8 cellular contexts compared by ENCODE assay signal in genomic region chr1:46303038-46303871, GRCh38. TPM values are rescaled to one million over a fixed set of nuclear protein-coding genes. Genes with fewer than 3 reads are reported as not detected.
DNase-seq lines count a peak whose midpoint lies in the region; ATAC-seq and TF ChIP-seq lines count a peak whose summit lies in the region.

Gene LRRC41 (minus strand): TSS chr1:46303616. CDS start chr1:46303322, 294 bp downstream.
Gene UQCRH (plus strand): TSS chr1:46303698. CDS start chr1:46303767, 69 bp downstream.

- peaks cover 32% of the 10 kb centered on the region for H3K36me3 ChIP-seq in RWPE2 (ENCODE audit: low read depth)

- ATAC-seq in RWPE2 (ENCODE audit: low read depth) = peak; percentile 73
- peak; percentile 86 to 88 for ATAC-seq in naive thymus-derived CD8-positive, alpha-beta T cell

- H3K27ac ChIP-seq in RWPE2 (ENCODE audit: poor library complexity, severe bottlenecking) = peak within 1 kb of the TSS; percentile 80

- peaks cover 42% of the 10 kb centered on the region for H3K36me3 Mint-ChIP-seq in activated T-helper 2 cell treated with anti-CD3 and anti-CD28 coated beads, Interferon-gamma antibody, Interleukin-2, Interleukin-4, amounts not matched to agents 10 μg/mL and 5 μg/mL and 100 μg/mL, durations not matched to agents 14 hours and 24 hours and 36 hours (ENCODE audit: low read depth)
- H3K36me3 Mint-ChIP-seq in naive thymus-derived CD8-positive, alpha-beta T cell = peaks cover 0 to 19% (median 2%) of the 10 kb centered on the region in 3 donors

- peaks cover 3% of the 10 kb centered on the region for H3K4me1 ChIP-seq in RWPE2 (ENCODE audit: insufficient read depth, poor library complexity, severe bottlenecking)

- POLR2A ChIA-PET in naive thymus-derived CD8-positive, alpha-beta T cell (lab: Charles Lee) = interaction anchor here (0.6 to 2.3 kb wide), 15 partner anchors 10 to 137 kb away, joined by 3 to 30 read pairs (median 4); partner anchors contain the start of genes NSUN4, POMGNT1 and RAD54L

- peak; percentile 98 for DNase-seq in ELF-1 (ENCODE audit: low read depth, low spot score)
- DNase-seq in H4 (ENCODE audit: low spot score) = peak; percentile 99
- peak; percentile 96 for DNase-seq in LoVo (ENCODE audit: low spot score)
- peak; percentile 93 for DNase-seq in RWPE2 (ENCODE audit: low spot score)
- DNase-seq in activated T-helper 2 cell treated with anti-CD3 and anti-CD28 coated beads, Interferon-gamma antibody, Interleukin-2, Interleukin-4, amounts not matched to agents 10 μg/mL and 5 μg/mL and 100 μg/mL, durations not matched to agents 14 hours and 24 hours and 36 hours (ENCODE audit: low spot score) = peak; percentile 92
- DNase-seq in fibroblast of mammary gland (ENCODE audit: low read depth) = peak; percentile 98
- DNase-seq in naive thymus-derived CD8-positive, alpha-beta T cell = peak; percentile 85 to 98 (median 92)
- peak; percentile 84 to 95 (median 90) for DNase-seq in stimulated activated naive CD4-positive, alpha-beta T cell (lab: John Stamatoyannopoulos, UW)

- H3K27ac Mint-ChIP-seq in activated T-helper 2 cell treated with anti-CD3 and anti-CD28 coated beads, Interferon-gamma antibody, Interleukin-2, Interleukin-4, amounts not matched to agents 10 μg/mL and 5 μg/mL and 100 μg/mL, durations not matched to agents 14 hours and 24 hours and 36 hours = peak within 1 kb of the TSS; percentile 97
- H3K27ac Mint-ChIP-seq in naive thymus-derived CD8-positive, alpha-beta T cell = peak within 1 kb of the TSS; percentile 96 to 99 (median 98)

- H3K27me3 ChIP-seq in RWPE2 (ENCODE audit: insufficient read depth, poor library complexity, severe bottlenecking) = no peaks in the 10 kb centered on the region

- peaks cover 38% of the 10 kb centered on the region for H3K4me1 Mint-ChIP-seq in activated T-helper 2 cell treated with anti-CD3 and anti-CD28 coated beads, Interferon-gamma antibody, Interleukin-2, Interleukin-4, amounts not matched to agents 10 μg/mL and 5 μg/mL and 100 μg/mL, durations not matched to agents 14 hours and 24 hours and 36 hours (ENCODE audit: low read depth)
- H3K4me1 Mint-ChIP-seq in naive thymus-derived CD8-positive, alpha-beta T cell = peaks cover 26 to 67% (median 57%) of the 10 kb centered on the region in 4 donors

- intact Hi-C loops in activated T-helper 2 cell treated with anti-CD3 and anti-CD28 coated beads, Interferon-gamma antibody, Interleukin-2, Interleukin-4, amounts not matched to agents 10 μg/mL and 5 μg/mL and 100 μg/mL, durations not matched to agents 14 hours and 24 hours and 36 hours (cut with micrococcal nuclease) = loop anchor here (1.0 to 2.0 kb wide), 3 partner anchors 37 to 56 kb away; partner anchors contain the start of genes NSUN4 and RAD54L

- no peaks in the 10 kb centered on the region for H3K9me3 Mint-ChIP-seq in activated T-helper 2 cell treated with anti-CD3 and anti-CD28 coated beads, Interferon-gamma antibody, Interleukin-2, Interleukin-4, amounts not matched to agents 10 μg/mL and 5 μg/mL and 100 μg/mL, durations not matched to agents 14 hours and 24 hours and 36 hours
- H3K9me3 Mint-ChIP-seq in naive thymus-derived CD8-positive, alpha-beta T cell = no peaks in the 10 kb centered on the region

- no peaks in the 10 kb centered on the region for H3K9me3 ChIP-seq in RWPE2 (ENCODE audit: severe bottlenecking)

- TF ChIP-seq CTCF in RWPE2 (IDR thresholded peaks at IDR 0.05; ENCODE audit: poor library complexity, severe bottlenecking) = no peak
- no peak for TF ChIP-seq CTCF in fibroblast of mammary gland (conservative IDR thresholded peaks at IDR 0.05; ENCODE audit: control insufficient read depth, insufficient read depth, low read depth, low read length)

- H3K4me3 ChIP-seq in RWPE2 (ENCODE audit: severe bottlenecking) (peak within 1 kb of the TSS; percentile 58), fibroblast of mammary gland (ENCODE audit: control insufficient read depth, low read depth, low read length) (peak within 1 kb of the TSS; percentile 97)

- peak within 1 kb of the TSS; percentile 99 for H3K4me3 Mint-ChIP-seq in activated T-helper 2 cell treated with anti-CD3 and anti-CD28 coated beads, Interferon-gamma antibody, Interleukin-2, Interleukin-4, amounts not matched to agents 10 μg/mL and 5 μg/mL and 100 μg/mL, durations not matched to agents 14 hours and 24 hours and 36 hours (ENCODE audit: low read depth)
- H3K4me3 Mint-ChIP-seq in naive thymus-derived CD8-positive, alpha-beta T cell = peak within 1 kb of the TSS; percentile 91 to 100 (median 97)

- H3K27me3 Mint-ChIP-seq in activated T-helper 2 cell treated with anti-CD3 and anti-CD28 coated beads, Interferon-gamma antibody, Interleukin-2, Interleukin-4, amounts not matched to agents 10 μg/mL and 5 μg/mL and 100 μg/mL, durations not matched to agents 14 hours and 24 hours and 36 hours (ENCODE audit: low read depth) = no peaks in the 10 kb centered on the region
- H3K27me3 Mint-ChIP-seq in naive thymus-derived CD8-positive, alpha-beta T cell = no peaks in the 10 kb centered on the region

RNA-seq across cellular contexts. Expression of gene LRRC41, which starts in this region (rescaled TPM):
- total RNA-seq in H4 (2014; rRNA removed; shearing (Covaris generic)) = 65.0 and 88.5 TPM in 2 replicates
- 70.1 and 70.6 TPM in 2 replicates for total RNA-seq in activated T-helper 2 cell treated with anti-CD3 and anti-CD28 coated beads, Interferon-gamma antibody, Interleukin-2, Interleukin-4, amounts not matched to agents 10 μg/mL and 5 μg/mL and 100 μg/mL, durations not matched to agents 14 hours and 24 hours and 36 hours
- total RNA-seq in naive thymus-derived CD8-positive, alpha-beta T cell = 10 to 100 TPM; 38.6 to 40.2 TPM
- 10 to 100 TPM; 43.7 to 46.5 (median 44.6) TPM for polyA plus RNA-seq in naive thymus-derived CD8-positive, alpha-beta T cell

RNA-seq across cellular contexts. Expression of gene UQCRH, which starts in this region (rescaled TPM):
- total RNA-seq in H4 (2014; rRNA removed; shearing (Covaris generic)) = 1,107 and 1,124 TPM in 2 replicates
- 262 and 275 TPM in 2 replicates for total RNA-seq in activated T-helper 2 cell treated with anti-CD3 and anti-CD28 coated beads, Interferon-gamma antibody, Interleukin-2, Interleukin-4, amounts not matched to agents 10 μg/mL and 5 μg/mL and 100 μg/mL, durations not matched to agents 14 hours and 24 hours and 36 hours
- 100 to 1,000 TPM; 130 to 148 TPM for total RNA-seq in naive thymus-derived CD8-positive, alpha-beta T cell
- 100 to 1,000 TPM; 293 to 371 (median 330) TPM for polyA plus RNA-seq in naive thymus-derived CD8-positive, alpha-beta T cell

Comparison
In these comparisons a context has a peak if more than half of its experiments do, and no peak if none do; other contexts are left out.
1. Peak in every context shown above with its lines: DNase-seq, ATAC-seq, H3K4me3 ChIP-seq and H3K27ac ChIP-seq.